ENCODE assay signal across 8 cellular contexts in genomic region chr6:33314943-33315752, GRCh38. TPM values are rescaled to one million over a fixed set of nuclear protein-coding genes. Genes with fewer than 3 reads are reported as not detected.
DNase-seq lines count a peak whose midpoint lies in the region; ATAC-seq, FAIRE-seq and TF ChIP-seq lines count a peak whose summit lies in the region.

No MANE protein-coding gene starts in this region.

- H3K9me3 ChIP-seq in lower lobe of right lung (no peaks in the 10 kb centered on the region), upper lobe of left lung (no peaks in the 10 kb centered on the region)

- TF ChIP-seq EP300 in upper lobe of left lung (IDR thresholded peaks at IDR 0.05): no peak

- H3K4me1 ChIP-seq in lower lobe of right lung (peaks cover 70% of the 10 kb centered on the region), upper lobe of left lung (peaks cover 46 to 69% (median 62%) of the 10 kb centered on the region in 4 donors)

- peak in 1 of 2 donors; percentile 5 for ATAC-seq in lower lobe of right lung
- ATAC-seq in upper lobe of left lung (ENCODE audit: low FRiP score in 2 of 2): peak in 1 of 2 donors; percentile 2

- H3K36me3 ChIP-seq in bronchial epithelial cell (ENCODE audit: control insufficient read depth, insufficient read depth, low read length) (peaks cover 19% of the 10 kb centered on the region), lower lobe of right lung (peaks cover 36% of the 10 kb centered on the region), upper lobe of left lung (peaks cover 0 to 36% (median 29%) of the 10 kb centered on the region in 4 donors)

- H3K27me3 ChIP-seq in bronchial epithelial cell (ENCODE audit: control insufficient read depth, insufficient read depth, low read length) (no peaks in the 10 kb centered on the region), lower lobe of right lung (ENCODE audit: low read depth) (no peaks in the 10 kb centered on the region), upper lobe of left lung (no peaks in the 10 kb centered on the region)

- WGBS in upper lobe of left lung, 2 donors: 43 to 48% methylated on average over 34 to 47 of the region's 47 CpGs

- TF ChIP-seq POLR2A in upper lobe of left lung (IDR thresholded peaks at IDR 0.05): no peak

- peak overlapping the region; percentile 98 for H3K27ac ChIP-seq in lower lobe of right lung
- H3K27ac ChIP-seq in upper lobe of left lung: peak overlapping the region; percentile 94 to 99 (median 98)

- FAIRE-seq in bronchial epithelial cell (lab: Jason Lieb, UNC) (no peak), RCC 7860 (lab: Jason Lieb, UNC) (no peak)

- DNase-seq in DMS153 treated with DMSO at 0.1 percent for 48 hours (lab: John Stamatoyannopoulos, UW; ENCODE audit: unreplicated experiment) (peak; percentile 31), NCI-H1436 treated with DMSO at 0.1 percent for 48 hours (lab: John Stamatoyannopoulos, UW) (peak; percentile 31), bronchial epithelial cell (ENCODE audit: low read depth) (peak; percentile 52), lower lobe of right lung (peak; percentile 76), upper lobe of left lung (peak; percentile 55 to 91), GM19238 (ENCODE audit: insufficient read length, low spot score) (no peak), RCC 7860 (ENCODE audit: low spot score) (no peak)
- DNase-seq in activated CD4-positive, CD25-positive, alpha-beta regulatory T cell treated with anti-CD3 and anti-CD28 coated beads, Interleukin-2, amount 50 U/mL, for 72 hours: no peak

- TF ChIP-seq CTCF in bronchial epithelial cell (IDR thresholded peaks at IDR 0.05; ENCODE audit: insufficient read depth, low read length, severe bottlenecking) (no peak), lower lobe of right lung (IDR thresholded peaks at IDR 0.05) (no peak), upper lobe of left lung (IDR thresholded peaks at IDR 0.05) (no peak)

- H3K4me3 ChIP-seq in bronchial epithelial cell (ENCODE audit: low read depth, low read length) (peak overlapping the region; percentile 93), lower lobe of right lung (peak overlapping the region; percentile 96), upper lobe of left lung (peak overlapping the region in 3 of 4 donors; percentile 71 to 84 (median 78))

- intact Hi-C loops in lower lobe of right lung (cut with DNase I): no loop called here

RNA-seq across cellular contexts. Expression of gene TAPBP, which starts 1.3 kb away (rescaled TPM):
- total RNA-seq in bronchial epithelial cell: 11.6 and 24.3 TPM in 2 replicates
- total RNA-seq in lower lobe of right lung: 206 TPM
- total RNA-seq in upper lobe of left lung: 100 to 1,000 TPM; 131 to 310 (median 221) TPM

RNA-seq across cellular contexts. Expression of gene ZBTB22, which starts 2.4 kb away (rescaled TPM):
- total RNA-seq in bronchial epithelial cell (13.2 and 20.1 TPM in 2 replicates), lower lobe of right lung (27.5 TPM), upper lobe of left lung (10 to 100 TPM; 24.2 to 32.5 (median 28.2) TPM)

RNA-seq across cellular contexts. Expression of gene DAXX, which starts 7.6 kb away (rescaled TPM):
- total RNA-seq in bronchial epithelial cell: 27.4 and 53.1 TPM in 2 replicates
- total RNA-seq in lower lobe of right lung: 36.0 TPM
- total RNA-seq in upper lobe of left lung: 10 to 100 TPM; 29.3 to 57.6 (median 43.5) TPM

RNA-seq across cellular contexts. Expression of gene RGL2, which starts 16.4 kb away (rescaled TPM):
- total RNA-seq in bronchial epithelial cell (22.6 and 27.7 TPM in 2 replicates), lower lobe of right lung (117 TPM), upper lobe of left lung (100 to 1,000 TPM in 2 of 6 donors, 10 to 100 TPM in 4; 56.5 to 149 (median 77.9) TPM)

RNA-seq across cellular contexts. Expression of gene PFDN6, which starts 25.7 kb away (rescaled TPM):
- total RNA-seq in bronchial epithelial cell (61.7 and 64.5 TPM in 2 replicates), lower lobe of right lung (32.9 TPM), upper lobe of left lung (10 to 100 TPM; 13.8 to 42.9 (median 30.7) TPM)

Comparison
In these comparisons a context has a peak if more than half of its experiments do, and no peak if none do; other contexts are left out.
1. DNase-seq: peak in DMS153 treated with DMSO at 0.1 percent for 48 hours (single experiment), NCI-H1436 treated with DMSO at 0.1 percent for 48 hours (single experiment), bronchial epithelial cell (single experiment), lower lobe of right lung (single experiment) and upper lobe of left lung (2 of 2); none in activated CD4-positive, CD25-positive, alpha-beta regulatory T cell treated with anti-CD3 and anti-CD28 coated beads, Interleukin-2, amount 50 U/mL, for 72 hours (single experiment), GM19238 (single experiment) and RCC 7860 (single experiment).
2. Peak in every context shown above with its lines, with median percentiles within 50 percentile points of each other: H3K4me3 ChIP-seq.